8 cellular contexts compared by ENCODE assay signal in genomic region chr19:48203794-48204628, GRCh38. TPM values are rescaled to one million over a fixed set of nuclear protein-coding genes. Genes with fewer than 3 reads are reported as not detected.
A peak's percentile ranks its signal among the peaks of the same experiment; 100 is the strongest.
DNase-seq lines count a peak whose midpoint lies in the region; ATAC-seq and TF ChIP-seq lines count a peak whose summit lies in the region.

No MANE protein-coding gene starts in this region.

- H3K27me3 Mint-ChIP-seq in naive B cell: no peaks in the 10 kb centered on the region

- no peak overlapping the region for H3K27ac Mint-ChIP-seq in naive B cell
- H3K27ac Mint-ChIP-seq in stimulated activated effector memory CD8-positive, alpha-beta T cell treated with anti-CD3 and anti-CD28 coated beads, Interleukin-12 subunit alpha, Interleukin-12 subunit beta, amount 100 ng/mL, for 72 hours: no peak overlapping the region

- peak in 1 of 2 donors; percentile 46 for TF ChIP-seq POLR2A in Peyer's patch (IDR thresholded peaks at IDR 0.05)

- peaks cover 4 to 14% (median 13%) of the 10 kb centered on the region in 3 donors for H3K4me1 Mint-ChIP-seq in naive B cell
- H3K4me1 Mint-ChIP-seq in stimulated activated effector memory CD8-positive, alpha-beta T cell treated with anti-CD3 and anti-CD28 coated beads, Interleukin-12 subunit alpha, Interleukin-12 subunit beta, amount 100 ng/mL, for 72 hours: peaks cover 16% of the 10 kb centered on the region

- H3K27me3 ChIP-seq in Karpas-422 (ENCODE audit: low read length) (no peaks in the 10 kb centered on the region), Peyer's patch (no peaks in the 10 kb centered on the region), fibroblast of lung (ENCODE audit: control insufficient read depth, insufficient read depth, low read length) (no peaks in the 10 kb centered on the region)

- ATAC-seq in GM21825 (IDR thresholded peaks at IDR 0.05; ENCODE audit: unreplicated experiment) (peak; percentile 86), naive B cell (ENCODE audit: low read depth in 2 of 2) (peak; percentile 98 to 100)
- ATAC-seq in stimulated activated effector memory CD8-positive, alpha-beta T cell treated with anti-CD3 and anti-CD28 coated beads, Interleukin-12 subunit alpha, Interleukin-12 subunit beta, amount 100 ng/mL, for 72 hours: peak; percentile 100

- H3K9ac ChIP-seq in Karpas-422 (ENCODE audit: low read length) (peak overlapping the region; percentile 82), fibroblast of lung (ENCODE audit: insufficient read depth, low read length) (peak overlapping the region; percentile 60)

- DNase-seq in DMS79 treated with DMSO at 0.1 percent for 48 hours (lab: John Stamatoyannopoulos, UW) (peak; percentile 98), Karpas-422 (peak; percentile 98), Peyer's patch (peak; percentile 90 to 97 (median 95)), activated T-helper 1 cell treated with Interleukin-2 at 50 U/mL for 16 hours (ENCODE audit: low read depth) (peak; percentile 82), fibroblast of lung (ENCODE audit: low read depth in 2 of 2) (peak; percentile 91 to 96), naive B cell (peak; percentile 84)
- DNase-seq in stimulated activated effector memory CD8-positive, alpha-beta T cell treated with anti-CD3 and anti-CD28 coated beads, Interleukin-12 subunit alpha, Interleukin-12 subunit beta, amount 100 ng/mL, for 72 hours (ENCODE audit: low spot score in 2 of 2): peak; percentile 80 to 96

- H3K4me2 ChIP-seq in Karpas-422 (ENCODE audit: low read depth, low read length, poor library complexity, severe bottlenecking): peak overlapping the region; percentile 66
- peak overlapping the region; percentile 100 for H3K4me2 ChIP-seq in fibroblast of lung (ENCODE audit: extremely low read depth, insufficient read depth, low read length)

- no peaks in the 10 kb centered on the region for H3K9me3 ChIP-seq in Karpas-422 (ENCODE audit: low read length)
- H3K9me3 ChIP-seq in Peyer's patch: no peaks in the 10 kb centered on the region
- H3K9me3 ChIP-seq in fibroblast of lung (ENCODE audit: control insufficient read depth, insufficient read depth, low read depth, low read length): no peaks in the 10 kb centered on the region

- TF ChIP-seq CTCF in Peyer's patch (IDR thresholded peaks at IDR 0.05) (peak in 1 of 6 experiments; percentile 24), fibroblast of lung (conservative IDR thresholded peaks at IDR 0.05 in 1 of 2, IDR thresholded peaks at IDR 0.05 in 1 of 2; ENCODE audit: low read depth in 1 of 2, low read length in 2 of 2) (no peak)

- peaks cover 0 to 7% of the 10 kb centered on the region in 2 donors for H3K36me3 Mint-ChIP-seq in naive B cell
- H3K36me3 Mint-ChIP-seq in stimulated activated effector memory CD8-positive, alpha-beta T cell treated with anti-CD3 and anti-CD28 coated beads, Interleukin-12 subunit alpha, Interleukin-12 subunit beta, amount 100 ng/mL, for 72 hours: peaks cover 16% of the 10 kb centered on the region

- peaks cover 21% of the 10 kb centered on the region for H3K4me1 ChIP-seq in Karpas-422 (ENCODE audit: low read length)
- peaks cover 0 to 9% (median 2%) of the 10 kb centered on the region in 4 donors for H3K4me1 ChIP-seq in Peyer's patch
- H3K4me1 ChIP-seq in fibroblast of lung (ENCODE audit: control insufficient read depth, extremely low read depth, insufficient read depth, low read length): peaks cover 3% of the 10 kb centered on the region

- H3K9me2 ChIP-seq in Karpas-422 (replicated peaks; ENCODE audit: insufficient read depth, low read length): no peaks in the 10 kb centered on the region

- H3K4me3 Mint-ChIP-seq in naive B cell: no peak overlapping the region
- no peak overlapping the region for H3K4me3 Mint-ChIP-seq in stimulated activated effector memory CD8-positive, alpha-beta T cell treated with anti-CD3 and anti-CD28 coated beads, Interleukin-12 subunit alpha, Interleukin-12 subunit beta, amount 100 ng/mL, for 72 hours

- H3K36me3 ChIP-seq in Karpas-422 (ENCODE audit: insufficient read depth, low read length): no peaks in the 10 kb centered on the region
- H3K36me3 ChIP-seq in Peyer's patch: no peaks in the 10 kb centered on the region
- no peaks in the 10 kb centered on the region for H3K36me3 ChIP-seq in fibroblast of lung (ENCODE audit: control insufficient read depth, insufficient read depth, low read length)

- no peaks in the 10 kb centered on the region for H4K20me1 ChIP-seq in Karpas-422 (ENCODE audit: insufficient read depth, low read depth, low read length)
- H4K20me1 ChIP-seq in fibroblast of lung (ENCODE audit: control insufficient read depth, extremely low read depth, insufficient read depth, low read length): no peaks in the 10 kb centered on the region

- H3K79me2 ChIP-seq in Karpas-422 (ENCODE audit: low read length) (peaks cover 42% of the 10 kb centered on the region), fibroblast of lung (ENCODE audit: control insufficient read depth, insufficient read depth, low read length) (peaks cover 10% of the 10 kb centered on the region)

- H2AFZ ChIP-seq in Karpas-422 (ENCODE audit: low read length) (no peak overlapping the region), fibroblast of lung (ENCODE audit: low read length) (peak overlapping the region; percentile 99)

- peaks cover 0 to 3% (median 0%) of the 10 kb centered on the region in 7 donors for H3K9me3 Mint-ChIP-seq in naive B cell
- H3K9me3 Mint-ChIP-seq in stimulated activated effector memory CD8-positive, alpha-beta T cell treated with anti-CD3 and anti-CD28 coated beads, Interleukin-12 subunit alpha, Interleukin-12 subunit beta, amount 100 ng/mL, for 72 hours: no peaks in the 10 kb centered on the region

- H3K27ac ChIP-seq in Karpas-422 (ENCODE audit: low read length): peak overlapping the region; percentile 53
- H3K27ac ChIP-seq in Peyer's patch: peak overlapping the region; percentile 24 to 75 (median 68)
- peak overlapping the region; percentile 89 for H3K27ac ChIP-seq in fibroblast of lung (ENCODE audit: insufficient read depth, low read length)

- peak overlapping the region; percentile 82 for H3K4me3 ChIP-seq in Karpas-422 (ENCODE audit: low read length)
- H3K4me3 ChIP-seq in Peyer's patch: peak overlapping the region; percentile 54 to 95 (median 63)
- peak overlapping the region; percentile 79 to 92 (median 88) for H3K4me3 ChIP-seq in fibroblast of lung (replicated peaks in 1 of 4; ENCODE audit: control extremely low read depth in 1 of 4, insufficient read depth in 1 of 4, low read depth in 3 of 4, low read length in 4 of 4)

RNA-seq across cellular contexts. Expression of gene ZSWIM9, which starts 33.5 kb away (rescaled TPM):
- 2.3 and 6.2 TPM in 2 replicates for total RNA-seq in Karpas-422 (2014; rRNA removed; shearing (Covaris generic); ENCODE audit: low replicate concordance)
- 1 to 10 TPM; 1.8 to 7.4 (median 3.5) TPM for total RNA-seq in Peyer's patch
- total RNA-seq in fibroblast of lung: 3.1 and 5.1 TPM in 2 replicates
- polyA plus RNA-seq in fibroblast of lung: 0.29 and 0.39 TPM in 2 replicates
- 8.9 and 9.0 TPM in 2 replicates for polyA plus RNA-seq in fibroblast of lung (2012)
- polyA minus RNA-seq in fibroblast of lung (ENCODE audit: low replicate concordance): 0.71 and 1.4 TPM in 2 replicates
- 1 to 10 TPM in 1 of 6 donors, under 1 TPM in 4, not detected in 1; 0.06 to 1.6 (median 0.69) TPM for polyA plus RNA-seq in naive B cell (ENCODE audit: low read depth in 6 of 6)

RNA-seq across cellular contexts. Expression of gene LIG1, which starts 33.9 kb away (rescaled TPM):
- total RNA-seq in Karpas-422 (2014; rRNA removed; shearing (Covaris generic); ENCODE audit: low replicate concordance): 50.1 and 95.1 TPM in 2 replicates
- total RNA-seq in Peyer's patch (100 to 1,000 TPM in 1 of 4 donors, 10 to 100 TPM in 3; 30.3 to 104 (median 32.9) TPM), fibroblast of lung (8.5 and 10.6 TPM in 2 replicates)
- polyA plus RNA-seq in fibroblast of lung (10.6 and 30.5 TPM in 2 replicates), naive B cell (ENCODE audit: low read depth in 6 of 6) (10 to 100 TPM; 13.6 to 30.9 (median 23.5) TPM)
- polyA plus RNA-seq in fibroblast of lung (2012): 11.7 and 35.1 TPM in 2 replicates
- polyA minus RNA-seq in fibroblast of lung (ENCODE audit: low replicate concordance): 13.9 and 43.6 TPM in 2 replicates

RNA-seq across cellular contexts. Expression of gene CARD8, which starts 51.7 kb away (rescaled TPM):
- total RNA-seq in Karpas-422 (2014; rRNA removed; shearing (Covaris generic); ENCODE audit: low replicate concordance): 72.3 and 137 TPM in 2 replicates
- total RNA-seq in Peyer's patch: 100 to 1,000 TPM in 1 of 4 donors, 10 to 100 TPM in 3; 31.5 to 115 (median 39.2) TPM
- 12.1 and 24.1 TPM in 2 replicates for total RNA-seq in fibroblast of lung
- 15.1 and 16.4 TPM in 2 replicates for polyA plus RNA-seq in fibroblast of lung
- 14.5 and 16.4 TPM in 2 replicates for polyA plus RNA-seq in fibroblast of lung (2012)
- 12.0 and 14.8 TPM in 2 replicates for polyA minus RNA-seq in fibroblast of lung (ENCODE audit: low replicate concordance)
- 100 to 1,000 TPM in 2 of 6 donors, 10 to 100 TPM in 4; 80.9 to 113 (median 92.0) TPM for polyA plus RNA-seq in naive B cell (ENCODE audit: low read depth in 6 of 6)

Comparison
In these comparisons a context has a peak if more than half of its experiments do, and no peak if none do; other contexts are left out.
1. Peak in every context shown above with its lines: DNase-seq, ATAC-seq, H3K4me3 ChIP-seq and H3K27ac ChIP-seq.